14 cellular contexts compared by ENCODE assay signal in the genomic region with DNA sequence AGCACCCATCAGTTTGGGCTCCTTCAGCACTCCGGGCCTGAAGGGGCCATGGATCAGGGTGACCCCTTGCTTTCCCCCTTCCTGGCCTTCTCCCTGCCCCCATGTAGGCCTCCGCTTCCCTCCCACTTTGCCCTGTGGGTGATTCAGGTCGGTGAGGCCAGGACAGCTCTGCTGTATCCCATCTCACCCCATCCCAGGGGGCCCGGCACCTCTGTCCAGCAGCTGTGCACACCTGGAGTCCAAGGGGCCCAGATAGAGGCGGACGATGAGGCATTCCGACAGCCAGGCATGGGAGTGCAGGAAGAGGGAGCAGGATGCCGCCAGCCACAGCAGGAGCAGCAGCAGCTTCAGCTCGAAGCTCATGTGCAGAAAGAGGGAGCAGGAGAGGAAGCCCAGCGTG. TPM values are rescaled to one million over a fixed set of nuclear protein-coding genes. Genes with fewer than 3 reads are reported as not detected.
DNase-seq lines count a peak whose midpoint lies in the region; ATAC-seq, FAIRE-seq and TF ChIP-seq lines count a peak whose summit lies in the region.
"Had no signal": no experiment of that assay in that cellular context is flagged by ENCODE, and none has a peak within 500 bp of the region (broad histone marks: within the 10 kb centered on the region; RNA-seq: fewer than 3 reads in every experiment).

No MANE protein-coding gene starts in this region.

- CTCF ChIA-PET in HepG2 (lab: Yijun Ruan, JAX; ENCODE audit: low intra/inter-chr PET ratio, low total read pairs) = interaction anchor here (0.6 kb wide), 1 partner anchor 114 kb away, joined by 3 read pairs; no protein-coding TSS in a partner anchor

- POLR2A ChIA-PET in HepG2 (lab: Yijun Ruan, JAX) = interaction anchor here (0.6 to 1.4 kb wide), 4 partner anchors 16 to 107 kb away, joined by 3 to 5 read pairs (median 4); partner anchors contain the start of genes CBLN3, DHRS1, KHNYN and NOP9

- peaks cover 25 to 85% of the 10 kb centered on the region in 2 experiments for H3K27me3 ChIP-seq in HepG2 (ENCODE audit: control insufficient read depth in 1 of 2, insufficient read depth in 2 of 2, low read length in 2 of 2)
- H3K27me3 ChIP-seq in right lobe of liver = no peaks in the 10 kb centered on the region
- no peaks in the 10 kb centered on the region for H3K27me3 ChIP-seq in osteoblast (ENCODE audit: insufficient read depth, low read length)

- no peak for DNase-seq in HepG2 (ENCODE audit: low spot score)
- no peak for DNase-seq in right lobe of liver
- peak; percentile 61 for DNase-seq in left kidney (ENCODE audit: low read depth, low spot score)
- peak; percentile 50 for DNase-seq in osteoblast (ENCODE audit: insufficient read length, low spot score, missing footprints)
- no peak for DNase-seq in NCI-H187 (lab: John Stamatoyannopoulos, UW)
- DNase-seq: CD4-positive, CD25-positive, alpha-beta regulatory T cell; DMS53; GF-D8 had no signal

- H2AFZ ChIP-seq in HepG2 (ENCODE audit: low read length) = no peak overlapping the region
- H2AFZ ChIP-seq in osteoblast (ENCODE audit: low read length) = no peak overlapping the region

- H3K27ac ChIP-seq in HepG2 (ENCODE audit: extremely low read length, insufficient read depth, low read length) (no peak overlapping the region), right lobe of liver (no peak overlapping the region), osteoblast (ENCODE audit: low read depth, low read length) (no peak overlapping the region)
- H3K27ac ChIP-seq: 22Rv1 had no signal

- in situ Hi-C loops in HepG2 (cut with HindIII; ENCODE audit: extremely low pct_ligation_motif_present, low pct_unique_long_range_greater_than_20kb) = no loop called here

- no peaks in the 10 kb centered on the region for H4K20me1 ChIP-seq in HepG2 (ENCODE audit: insufficient read depth, low read length)
- H4K20me1 ChIP-seq in osteoblast (ENCODE audit: insufficient read depth, low read length) = peaks cover 4% of the 10 kb centered on the region

- H3K4me1 ChIP-seq in HepG2 (ENCODE audit: insufficient read depth, low read length) (peaks cover 11% of the 10 kb centered on the region), right lobe of liver (no peaks in the 10 kb centered on the region), osteoblast (ENCODE audit: insufficient read depth, low read length) (peaks cover 2% of the 10 kb centered on the region)

- TF ChIP-seq EP300 in HepG2 (IDR thresholded peaks at IDR 0.05; ENCODE audit: low read depth in 2 of 2, low read length in 2 of 2) (no peak), HepG2 (CRISPR knock-in tag; IDR thresholded peaks at IDR 0.05; ENCODE audit: borderline replicate concordance) (no peak)

- TF ChIP-seq CTCF in HepG2 (CRISPR knock-in tag; IDR thresholded peaks at IDR 0.05) (no peak), right lobe of liver (IDR thresholded peaks at IDR 0.05) (no peak), osteoblast (IDR thresholded peaks at IDR 0.05; ENCODE audit: extremely low read depth, low read depth, low read length) (no peak)

- H3K9ac ChIP-seq in HepG2 (ENCODE audit: insufficient read depth, low read depth, low read length) = no peak overlapping the region

- peak; percentile 5; the same call in 2 of the 3 replicates for ATAC-seq in HepG2
- ATAC-seq in right lobe of liver = no peak
- ATAC-seq in GM19463 (IDR thresholded peaks at IDR 0.05; ENCODE audit: unreplicated experiment) = no peak
- ATAC-seq: HCT116 had no signal

- H3K79me2 ChIP-seq in HepG2 (ENCODE audit: insufficient read depth, low read length) (no peaks in the 10 kb centered on the region), osteoblast (ENCODE audit: insufficient read depth, low read length) (no peaks in the 10 kb centered on the region)

- no TSS peak for BruUV-seq in HepG2 (replicated peaks; lab: Mats Ljungman, UMichigan)

- TF ChIP-seq POLR2A in HepG2 (IDR thresholded peaks at IDR 0.05; ENCODE audit: insufficient read depth in 1 of 2, low read depth in 2 of 2, low read length in 2 of 2) (no peak), right lobe of liver (IDR thresholded peaks at IDR 0.05) (no peak)

- FAIRE-seq in HepG2 (lab: Jason Lieb, UNC) = no peak
- FAIRE-seq: GM19239, H54 had no signal

- TF ChIP-seq RAD21 in HepG2 (CRISPR knock-in tag; IDR thresholded peaks at IDR 0.05) = no peak

- H3K4me3 ChIP-seq in HepG2 (replicated peaks in 1 of 3; ENCODE audit: insufficient read depth in 1 of 3, low read depth in 2 of 3, low read length in 3 of 3) = no peak overlapping the region
- no peak overlapping the region for H3K4me3 ChIP-seq in right lobe of liver
- H3K4me3 ChIP-seq in osteoblast (ENCODE audit: insufficient read depth, low read length) = no peak overlapping the region

- 32% methylated on average over 10 of the region's 10 CpGs for WGBS in HepG2 (ENCODE audit: low lambda C conversion rate)
- WGBS in right lobe of liver (ENCODE audit: insufficient coverage, low coverage, low lambda C conversion rate, missing lambda C conversion rate) = 50% methylated on average over 3 of the region's 10 CpGs

- H3K36me3 ChIP-seq in HepG2 (replicated peaks in 1 of 2; ENCODE audit: control insufficient read depth in 1 of 2, insufficient read depth in 2 of 2, low read length in 2 of 2) (no peaks in the 10 kb centered on the region), right lobe of liver (no peaks in the 10 kb centered on the region), osteoblast (ENCODE audit: insufficient read depth, low read length) (peaks cover 11% of the 10 kb centered on the region)

- H3K9me3 ChIP-seq in HepG2 (ENCODE audit: low read length) (no peaks in the 10 kb centered on the region), right lobe of liver (no peaks in the 10 kb centered on the region), osteoblast (ENCODE audit: low read depth, low read length) (no peaks in the 10 kb centered on the region)

- intact Hi-C loops in HepG2 (cut with micrococcal nuclease; ENCODE audit: unreplicated experiment) = no loop called here
- intact Hi-C loops in right lobe of liver (cut with DNase I) = no loop called here

- H3K4me2 ChIP-seq in HepG2 (ENCODE audit: low read depth, low read length) = no peak overlapping the region
- H3K4me2 ChIP-seq in osteoblast (ENCODE audit: insufficient read depth, low read length) = no peak overlapping the region

RNA-seq across cellular contexts. Expression of gene LTB4R, which starts 11.4 kb away (rescaled TPM):
- total RNA-seq in HepG2 (2016; rRNA removed; fragmentation: Illumina TruSeq; extraction: Trizol) (1.00 and 3.2 TPM in 2 replicates), right lobe of liver (1 to 10 TPM; 2.7 to 5.5 (median 3.9) TPM), osteoblast (1.2 and 1.8 TPM in 2 replicates)
- total RNA-seq in HepG2 (2016; cell fraction: cytosol; rRNA removed; fragmentation: Illumina TruSeq; extraction: Trizol; ENCODE audit: low read depth) = 0.40 and 0.53 TPM in 2 replicates
- total RNA-seq in HepG2 (2016; cell fraction: insoluble cytoplasmic fraction; rRNA removed; fragmentation: Illumina TruSeq; extraction: Trizol) = 0.25 and 2.9 TPM in 2 replicates
- total RNA-seq in HepG2 (2016; cell fraction: membrane; rRNA removed; fragmentation: Illumina TruSeq; extraction: Trizol) = 0.55 and 0.59 TPM in 2 replicates
- 4.9 and 6.3 TPM in 2 replicates for total RNA-seq in HepG2 (2016; cell fraction: nucleus; rRNA removed; fragmentation: Illumina TruSeq; extraction: Trizol)
- 8.2 and 12.4 TPM in 2 replicates for polyA plus RNA-seq in HepG2 (2011; rRNA removed)
- polyA plus RNA-seq in HepG2 (2011; cell fraction: cytosol; rRNA removed) = 1.2 and 1.9 TPM in 2 replicates
- 89.0 and 109 TPM in 2 replicates for polyA plus RNA-seq in HepG2 (2011; cell fraction: nucleus; rRNA removed)
- polyA plus RNA-seq in HepG2 (2012) = 9.0 and 9.1 TPM in 2 replicates
- 0.10 and 0.24 TPM in 2 replicates for polyA plus RNA-seq in HepG2 (2016; cell fraction: cytosol; fragmentation: Illumina TruSeq; extraction: Trizol; ENCODE audit: low read depth)
- polyA plus RNA-seq in HepG2 (2016; cell fraction: insoluble cytoplasmic fraction; fragmentation: Illumina TruSeq; extraction: Trizol; ENCODE audit: low read depth) = 0.76 and 0.87 TPM in 2 replicates
- 0.37 and 0.90 TPM in 2 replicates for polyA plus RNA-seq in HepG2 (2016; cell fraction: membrane; fragmentation: Illumina TruSeq; extraction: Trizol; ENCODE audit: low read depth)
- 22.4 and 23.6 TPM in 2 replicates for polyA plus RNA-seq in HepG2 (2016; cell fraction: nucleus; fragmentation: Illumina TruSeq; extraction: Trizol; ENCODE audit: insufficient read depth, low read depth)
- 13.2 and 32.8 TPM in 2 replicates for polyA minus RNA-seq in HepG2 (2011; rRNA and poly(A)+ RNA removed; ENCODE audit: low replicate concordance)
- polyA minus RNA-seq in HepG2 (2011; cell fraction: cytosol; rRNA and poly(A)+ RNA removed) = 0.30 and 1.5 TPM in 2 replicates
- polyA minus RNA-seq in HepG2 (2011; cell fraction: nucleus; rRNA and poly(A)+ RNA removed) = 17.3 and 18.9 TPM in 2 replicates

RNA-seq across cellular contexts. Expression of gene ADCY4, which starts 12.2 kb away (rescaled TPM):
- not detected in 2 replicates for total RNA-seq in HepG2 (2016; rRNA removed; fragmentation: Illumina TruSeq; extraction: Trizol)
- total RNA-seq in HepG2 (2016; cell fraction: cytosol; rRNA removed; fragmentation: Illumina TruSeq; extraction: Trizol; ENCODE audit: low read depth) = not detected in 2 replicates
- not detected in 2 replicates for total RNA-seq in HepG2 (2016; cell fraction: insoluble cytoplasmic fraction; rRNA removed; fragmentation: Illumina TruSeq; extraction: Trizol)
- total RNA-seq in HepG2 (2016; cell fraction: membrane; rRNA removed; fragmentation: Illumina TruSeq; extraction: Trizol) = not detected in 2 replicates
- total RNA-seq in HepG2 (2016; cell fraction: nucleus; rRNA removed; fragmentation: Illumina TruSeq; extraction: Trizol) = not detected in 2 replicates
- polyA plus RNA-seq in HepG2 (2011; rRNA removed) = 0.03 TPM in 1 of 2 replicates, not detected in the other
- not detected in 2 replicates for polyA plus RNA-seq in HepG2 (2011; cell fraction: cytosol; rRNA removed)
- polyA plus RNA-seq in HepG2 (2011; cell fraction: nucleus; rRNA removed) = 0.31 and 0.50 TPM in 2 replicates
- polyA plus RNA-seq in HepG2 (2012) = 0.20 TPM in 1 of 2 replicates, not detected in the other
- not detected in 2 replicates for polyA plus RNA-seq in HepG2 (2016; cell fraction: cytosol; fragmentation: Illumina TruSeq; extraction: Trizol; ENCODE audit: low read depth)
- not detected in 2 replicates for polyA plus RNA-seq in HepG2 (2016; cell fraction: insoluble cytoplasmic fraction; fragmentation: Illumina TruSeq; extraction: Trizol; ENCODE audit: low read depth)
- polyA plus RNA-seq in HepG2 (2016; cell fraction: membrane; fragmentation: Illumina TruSeq; extraction: Trizol; ENCODE audit: low read depth) = not detected in 2 replicates
- polyA plus RNA-seq in HepG2 (2016; cell fraction: nucleus; fragmentation: Illumina TruSeq; extraction: Trizol; ENCODE audit: insufficient read depth, low read depth) = 0.19 TPM in 1 of 2 replicates, not detected in the other
- polyA minus RNA-seq in HepG2 (2011; rRNA and poly(A)+ RNA removed; ENCODE audit: low replicate concordance) = 0.22 TPM in 1 of 2 replicates, not detected in the other
- not detected in 2 replicates for polyA minus RNA-seq in HepG2 (2011; cell fraction: cytosol; rRNA and poly(A)+ RNA removed)
- polyA minus RNA-seq in HepG2 (2011; cell fraction: nucleus; rRNA and poly(A)+ RNA removed) = 0.99 TPM in 1 of 2 replicates, not detected in the other
- total RNA-seq in right lobe of liver = 1 to 10 TPM; 2.3 to 7.2 (median 3.9) TPM
- total RNA-seq in osteoblast = 17.7 and 18.8 TPM in 2 replicates

RNA-seq across cellular contexts. Expression of gene LTB4R2, which starts 12.7 kb away (rescaled TPM):
- 1.4 and 6.9 TPM in 2 replicates for total RNA-seq in HepG2 (2016; rRNA removed; fragmentation: Illumina TruSeq; extraction: Trizol)
- total RNA-seq in HepG2 (2016; cell fraction: cytosol; rRNA removed; fragmentation: Illumina TruSeq; extraction: Trizol; ENCODE audit: low read depth) = 0.40 and 0.44 TPM in 2 replicates
- total RNA-seq in HepG2 (2016; cell fraction: insoluble cytoplasmic fraction; rRNA removed; fragmentation: Illumina TruSeq; extraction: Trizol) = 1.7 and 7.1 TPM in 2 replicates
- 0.93 and 1.2 TPM in 2 replicates for total RNA-seq in HepG2 (2016; cell fraction: membrane; rRNA removed; fragmentation: Illumina TruSeq; extraction: Trizol)
- 10.5 and 12.4 TPM in 2 replicates for total RNA-seq in HepG2 (2016; cell fraction: nucleus; rRNA removed; fragmentation: Illumina TruSeq; extraction: Trizol)
- 3.9 and 6.1 TPM in 2 replicates for polyA plus RNA-seq in HepG2 (2011; rRNA removed)
- 0.65 and 1.5 TPM in 2 replicates for polyA plus RNA-seq in HepG2 (2011; cell fraction: cytosol; rRNA removed)
- polyA plus RNA-seq in HepG2 (2011; cell fraction: nucleus; rRNA removed) = 94.5 and 110 TPM in 2 replicates
- 4.0 and 7.4 TPM in 2 replicates for polyA plus RNA-seq in HepG2 (2012)
- polyA plus RNA-seq in HepG2 (2016; cell fraction: cytosol; fragmentation: Illumina TruSeq; extraction: Trizol; ENCODE audit: low read depth) = 0.31 and 0.36 TPM in 2 replicates
- 1.1 and 1.5 TPM in 2 replicates for polyA plus RNA-seq in HepG2 (2016; cell fraction: insoluble cytoplasmic fraction; fragmentation: Illumina TruSeq; extraction: Trizol; ENCODE audit: low read depth)
- 0.33 and 0.39 TPM in 2 replicates for polyA plus RNA-seq in HepG2 (2016; cell fraction: membrane; fragmentation: Illumina TruSeq; extraction: Trizol; ENCODE audit: low read depth)
- polyA plus RNA-seq in HepG2 (2016; cell fraction: nucleus; fragmentation: Illumina TruSeq; extraction: Trizol; ENCODE audit: insufficient read depth, low read depth) = 19.7 and 20.2 TPM in 2 replicates
- 7.7 and 12.0 TPM in 2 replicates for polyA minus RNA-seq in HepG2 (2011; rRNA and poly(A)+ RNA removed; ENCODE audit: low replicate concordance)
- 1.2 TPM in 2 replicates for polyA minus RNA-seq in HepG2 (2011; cell fraction: cytosol; rRNA and poly(A)+ RNA removed)
- polyA minus RNA-seq in HepG2 (2011; cell fraction: nucleus; rRNA and poly(A)+ RNA removed) = 40.7 and 44.3 TPM in 2 replicates
- total RNA-seq in right lobe of liver = 1 to 10 TPM; 1.8 to 5.8 (median 3.5) TPM
- total RNA-seq in osteoblast = 4.7 and 5.1 TPM in 2 replicates

RNA-seq across cellular contexts. Expression of gene CIDEB, which starts 14.9 kb away (rescaled TPM):
- total RNA-seq in HepG2 (2016; rRNA removed; fragmentation: Illumina TruSeq; extraction: Trizol) (22.4 and 35.8 TPM in 2 replicates), right lobe of liver (100 to 1,000 TPM; 118 to 219 (median 196) TPM), osteoblast (0.36 and 0.59 TPM in 2 replicates)
- 7.4 and 8.6 TPM in 2 replicates for total RNA-seq in HepG2 (2016; cell fraction: cytosol; rRNA removed; fragmentation: Illumina TruSeq; extraction: Trizol; ENCODE audit: low read depth)
- total RNA-seq in HepG2 (2016; cell fraction: insoluble cytoplasmic fraction; rRNA removed; fragmentation: Illumina TruSeq; extraction: Trizol) = 25.0 and 33.5 TPM in 2 replicates
- total RNA-seq in HepG2 (2016; cell fraction: membrane; rRNA removed; fragmentation: Illumina TruSeq; extraction: Trizol) = 10.2 and 11.5 TPM in 2 replicates
- total RNA-seq in HepG2 (2016; cell fraction: nucleus; rRNA removed; fragmentation: Illumina TruSeq; extraction: Trizol) = 35.1 and 36.7 TPM in 2 replicates
- polyA plus RNA-seq in HepG2 (2011; rRNA removed) = 110 and 143 TPM in 2 replicates
- polyA plus RNA-seq in HepG2 (2011; cell fraction: cytosol; rRNA removed) = 88.2 and 112 TPM in 2 replicates
- 47.6 and 66.7 TPM in 2 replicates for polyA plus RNA-seq in HepG2 (2011; cell fraction: nucleus; rRNA removed)
- 94.8 and 120 TPM in 2 replicates for polyA plus RNA-seq in HepG2 (2012)
- 15.9 and 18.8 TPM in 2 replicates for polyA plus RNA-seq in HepG2 (2016; cell fraction: cytosol; fragmentation: Illumina TruSeq; extraction: Trizol; ENCODE audit: low read depth)
- polyA plus RNA-seq in HepG2 (2016; cell fraction: insoluble cytoplasmic fraction; fragmentation: Illumina TruSeq; extraction: Trizol; ENCODE audit: low read depth) = 56.4 and 59.4 TPM in 2 replicates
- 21.0 and 22.1 TPM in 2 replicates for polyA plus RNA-seq in HepG2 (2016; cell fraction: membrane; fragmentation: Illumina TruSeq; extraction: Trizol; ENCODE audit: low read depth)
- polyA plus RNA-seq in HepG2 (2016; cell fraction: nucleus; fragmentation: Illumina TruSeq; extraction: Trizol; ENCODE audit: insufficient read depth, low read depth) = 101 TPM in 2 replicates
- polyA minus RNA-seq in HepG2 (2011; rRNA and poly(A)+ RNA removed; ENCODE audit: low replicate concordance) = 15.9 and 85.1 TPM in 2 replicates
- polyA minus RNA-seq in HepG2 (2011; cell fraction: cytosol; rRNA and poly(A)+ RNA removed) = 34.0 and 49.4 TPM in 2 replicates
- 21.4 and 33.2 TPM in 2 replicates for polyA minus RNA-seq in HepG2 (2011; cell fraction: nucleus; rRNA and poly(A)+ RNA removed)
- total RNA-seq: A673 had no signal

RNA-seq across cellular contexts. Expression of gene RIPK3, which starts 17.1 kb away (rescaled TPM):
- total RNA-seq in HepG2 (2016; rRNA removed; fragmentation: Illumina TruSeq; extraction: Trizol) (not detected in 2 replicates), right lobe of liver (1 to 10 TPM in 2 of 6 experiments, under 1 TPM in 4; 0.70 to 1.6 (median 0.90) TPM), osteoblast (9.1 and 11.9 TPM in 2 replicates)
- not detected in 2 replicates for total RNA-seq in HepG2 (2016; cell fraction: cytosol; rRNA removed; fragmentation: Illumina TruSeq; extraction: Trizol; ENCODE audit: low read depth)
- not detected in 2 replicates for total RNA-seq in HepG2 (2016; cell fraction: insoluble cytoplasmic fraction; rRNA removed; fragmentation: Illumina TruSeq; extraction: Trizol)
- not detected in 2 replicates for total RNA-seq in HepG2 (2016; cell fraction: membrane; rRNA removed; fragmentation: Illumina TruSeq; extraction: Trizol)
- not detected in 2 replicates for total RNA-seq in HepG2 (2016; cell fraction: nucleus; rRNA removed; fragmentation: Illumina TruSeq; extraction: Trizol)
- polyA plus RNA-seq in HepG2 (2011; rRNA removed) = not detected in 2 replicates
- not detected in 2 replicates for polyA plus RNA-seq in HepG2 (2011; cell fraction: cytosol; rRNA removed)
- polyA plus RNA-seq in HepG2 (2011; cell fraction: nucleus; rRNA removed) = not detected in 2 replicates
- not detected in 2 replicates for polyA plus RNA-seq in HepG2 (2012)
- polyA plus RNA-seq in HepG2 (2016; cell fraction: cytosol; fragmentation: Illumina TruSeq; extraction: Trizol; ENCODE audit: low read depth) = not detected in 2 replicates
- not detected in 2 replicates for polyA plus RNA-seq in HepG2 (2016; cell fraction: insoluble cytoplasmic fraction; fragmentation: Illumina TruSeq; extraction: Trizol; ENCODE audit: low read depth)
- polyA plus RNA-seq in HepG2 (2016; cell fraction: membrane; fragmentation: Illumina TruSeq; extraction: Trizol; ENCODE audit: low read depth) = not detected in 2 replicates
- not detected in 2 replicates for polyA plus RNA-seq in HepG2 (2016; cell fraction: nucleus; fragmentation: Illumina TruSeq; extraction: Trizol; ENCODE audit: insufficient read depth, low read depth)
- polyA minus RNA-seq in HepG2 (2011; rRNA and poly(A)+ RNA removed; ENCODE audit: low replicate concordance) = not detected in 2 replicates
- polyA minus RNA-seq in HepG2 (2011; cell fraction: cytosol; rRNA and poly(A)+ RNA removed) = not detected in 2 replicates
- polyA minus RNA-seq in HepG2 (2011; cell fraction: nucleus; rRNA and poly(A)+ RNA removed) = not detected in 2 replicates
- total RNA-seq: A673 had no signal

Comparison
In these comparisons a context has a peak if more than half of its experiments do, and no peak if none do; other contexts are left out.
1. DNase-seq: peak in left kidney (single experiment) and osteoblast (single experiment); none in HepG2 (single experiment), right lobe of liver (0 of 3) and NCI-H187 (0 of 2).